In the genomic region with DNA sequence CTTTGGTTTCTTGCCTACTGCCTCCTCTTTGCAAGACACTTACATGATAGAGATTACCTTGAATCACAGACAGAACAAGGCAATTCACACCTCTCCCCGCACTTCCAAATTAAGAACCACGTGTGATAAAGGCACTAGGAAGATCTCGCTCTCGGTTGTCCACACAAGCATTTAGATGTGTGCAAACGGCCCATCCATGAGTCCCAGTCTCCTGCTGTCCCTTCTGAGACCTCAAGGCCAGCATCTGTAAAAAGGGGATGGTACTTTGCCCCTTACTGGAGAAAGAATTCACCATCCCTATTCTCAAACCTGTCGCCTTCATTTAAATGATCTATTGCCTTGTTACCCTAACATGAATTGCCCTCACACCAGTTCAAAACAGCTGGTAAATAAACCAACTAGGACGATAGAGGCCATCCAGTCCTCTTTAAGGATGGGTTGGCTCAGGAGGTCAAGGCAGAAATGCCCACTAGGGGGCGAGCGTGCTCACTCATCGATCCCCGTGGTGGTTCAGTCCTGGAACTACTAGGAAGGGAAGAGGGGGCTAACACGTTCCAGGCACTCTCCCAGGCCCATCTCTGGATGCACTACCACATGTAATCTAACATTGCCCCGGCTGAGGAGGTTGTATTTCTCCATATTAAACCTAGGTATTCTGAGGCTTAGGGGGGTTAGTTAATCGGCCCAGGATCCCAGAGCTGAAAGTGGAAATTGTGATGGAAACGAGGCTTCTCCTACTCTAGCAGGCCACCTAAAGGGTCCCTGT, we compare ENCODE assay signal across 8 cellular contexts.
DNase-seq lines count a peak whose midpoint lies in the region; ATAC-seq lines count a peak whose summit lies in the region.

No MANE protein-coding gene starts in this region.

- H3K27ac ChIP-seq in mesendoderm (ENCODE audit: low read depth, low read length) = no peak overlapping the region

- H2BK15ac ChIP-seq in mesendoderm (replicated peaks; ENCODE audit: low read depth) = no peak overlapping the region

- H2BK5ac ChIP-seq in mesendoderm (ENCODE audit: low read length) = no peak overlapping the region

- H3K4ac ChIP-seq in mesendoderm (ENCODE audit: low read depth, low read length) = no peak overlapping the region

- no peak overlapping the region for H4K5ac ChIP-seq in mesendoderm (ENCODE audit: low read length)

- H2BK120ac ChIP-seq in mesendoderm (ENCODE audit: low read depth, low read length) = no peak overlapping the region

- H3K79me2 ChIP-seq in mesendoderm (ENCODE audit: control insufficient read depth, insufficient read depth, low read length) = no peaks in the 10 kb centered on the region

- ATAC-seq in HG02798 (IDR thresholded peaks at IDR 0.05; ENCODE audit: poor library complexity, unreplicated experiment) = peak; percentile 86

- H3K27me3 ChIP-seq in mesendoderm (ENCODE audit: insufficient read depth, low read length, poor library complexity) = no peaks in the 10 kb centered on the region

- H3K18ac ChIP-seq in mesendoderm (ENCODE audit: low read length) = no peak overlapping the region

- H3K4me3 ChIP-seq in mesendoderm (ENCODE audit: low read length) = no peak overlapping the region

- no peaks in the 10 kb centered on the region for H3K79me1 ChIP-seq in mesendoderm (ENCODE audit: low read length)

- no peak overlapping the region for H4K8ac ChIP-seq in mesendoderm (ENCODE audit: low read depth, low read length)

- peaks cover 5% of the 10 kb centered on the region for H3K4me1 ChIP-seq in mesendoderm (ENCODE audit: control insufficient read depth, low read depth, low read length)

- no peak overlapping the region for H3K23ac ChIP-seq in mesendoderm (ENCODE audit: low read length)

- WGBS in mesendoderm (ENCODE audit: extremely low coverage, insufficient coverage, low lambda C conversion rate) = no CpG with 5 or more reads among the region's 15 CpGs

- no peak overlapping the region for H3K56ac ChIP-seq in mesendoderm (ENCODE audit: low read length)

- H3K9ac ChIP-seq in mesendoderm (ENCODE audit: low read length) = no peak overlapping the region

- H3K4me2 ChIP-seq in mesendoderm (ENCODE audit: low read length) = no peak overlapping the region

- no peak overlapping the region for H2AK5ac ChIP-seq in mesendoderm (ENCODE audit: low read length)

- DNase-seq in activated effector memory CD4-positive, alpha-beta T cell treated with anti-CD3 and anti-CD28 coated beads, Interleukin-2, amount 50 U/mL, for 16 hours = peak; percentile 85
- DNase-seq in activated effector memory CD4-positive, alpha-beta T cell treated with Interleukin-2 at 50 U/mL for 16 hours = no peak
- peak; percentile 63 to 71 for DNase-seq in NCI-H2081 (lab: John Stamatoyannopoulos, UW)
- peak; percentile 30 to 47 for DNase-seq in activated CD4-positive, alpha-beta T cell treated with anti-CD3 and anti-CD28 coated beads for 4 hours
- DNase-seq in effector CD4-positive, alpha-beta T cell = peak; percentile 39
- peak; percentile 83 for DNase-seq in mesendoderm
- DNase-seq in stimulated activated naive CD4-positive, alpha-beta T cell (lab: John Stamatoyannopoulos, UW) = peak in 4 of 6 experiments; percentile 10 to 23 (median 11)

- H3K36me3 ChIP-seq in mesendoderm (ENCODE audit: control insufficient read depth, insufficient read depth, low read length) = no peaks in the 10 kb centered on the region
